In the genomic region with DNA sequence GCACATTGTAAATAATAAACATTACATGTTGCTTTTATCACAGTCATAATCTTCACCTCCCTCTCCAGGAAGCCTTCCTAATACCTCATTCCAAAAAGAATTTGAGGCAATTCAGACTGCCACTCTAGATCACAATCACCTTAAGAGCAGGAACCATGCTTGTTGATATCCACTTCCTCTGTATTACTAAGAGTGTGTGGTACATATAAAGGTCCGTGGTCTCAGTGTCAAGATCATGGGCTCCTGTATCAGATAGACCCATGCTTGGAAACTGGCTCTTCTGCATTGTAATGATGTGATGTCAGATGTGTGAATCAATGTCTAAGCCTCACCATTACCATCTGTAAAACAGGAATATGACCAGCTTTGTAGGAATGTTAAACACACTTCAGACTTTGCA, we compare ENCODE assay signal across 26 cellular contexts.
"Had no signal": no experiment of that assay in that cellular context is flagged by ENCODE, and none has a peak within 500 bp of the region (broad histone marks: within the 10 kb centered on the region; RNA-seq: fewer than 3 reads in every experiment).

No MANE protein-coding gene starts in this region.

- H3K79me2 ChIP-seq: hepatocyte had no signal

- H3K9me3 ChIP-seq: colonic mucosa had no signal

- H2AFZ ChIP-seq: hepatocyte had no signal

- FAIRE-seq: endometrium, frontal cortex, kidney had no signal

- H3K27me3 ChIP-seq: colonic mucosa, esophagus squamous epithelium, gastroesophageal sphincter, heart left ventricle, left lung had no signal

- H3K36me3 ChIP-seq: colonic mucosa, esophagus squamous epithelium, gastroesophageal sphincter, heart left ventricle, left lung, lower lobe of right lung had no signal

- H3K4me2 ChIP-seq: hepatocyte had no signal

- DNase-seq: colonic mucosa; cortex of kidney; effector CD8-positive, alpha-beta T cell; effector memory CD8-positive, alpha-beta T cell; endodermal cell; erythroblast; esophagus squamous epithelium; foreskin fibroblast; heart left ventricle; hypothalamus; immature natural killer cell; islet precursor cell; kidney; kidney glomerular epithelial cell; left cardiac atrium; left lung; left ventricle myocardium superior; lower lobe of right lung; mesendoderm; midbrain had no signal

- H3K4me1 ChIP-seq: colonic mucosa, esophagus squamous epithelium, gastroesophageal sphincter, heart left ventricle, left lung, lower lobe of right lung had no signal

- H3K27ac ChIP-seq: colonic mucosa, epithelial cell of prostate, esophagus squamous epithelium, gastroesophageal sphincter, heart left ventricle, hepatocyte, left lung, lower lobe of right lung had no signal

- H3K4me3 ChIP-seq: colonic mucosa, esophagus squamous epithelium, gastroesophageal sphincter, heart left ventricle, hepatocyte, left lung, lower lobe of right lung had no signal

- ATAC-seq: effector memory CD8-positive, alpha-beta T cell; esophagus mucosa; gastroesophageal sphincter; heart left ventricle; left cardiac atrium; left lung; left ventricle myocardium superior; lower lobe of right lung had no signal
